ENCODE assay signal across 28 cellular contexts in the genomic region with DNA sequence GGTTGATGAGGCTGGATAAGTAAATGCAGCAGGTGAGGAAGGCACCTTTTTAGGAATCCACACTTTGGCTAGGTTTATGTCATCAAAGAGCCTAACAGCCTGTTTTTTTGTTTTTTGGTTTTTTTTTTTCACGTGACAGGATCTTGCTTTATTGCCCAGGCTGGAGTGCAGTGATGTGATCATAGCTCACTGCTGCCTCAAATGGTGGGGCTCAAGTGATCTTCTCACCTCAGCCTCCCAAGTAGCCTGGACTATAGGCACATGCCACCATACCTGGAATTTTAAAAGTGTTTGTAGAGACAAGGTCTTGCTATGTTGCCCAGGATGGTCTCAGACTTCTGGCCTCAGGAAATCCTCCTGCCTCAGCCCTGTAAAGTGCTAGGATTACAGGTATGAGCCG.
"Had no signal": no experiment of that assay in that cellular context is flagged by ENCODE, and none has a peak within 500 bp of the region (broad histone marks: within the 10 kb centered on the region; RNA-seq: fewer than 3 reads in every experiment).

No MANE protein-coding gene starts in this region.

- H2AFZ ChIP-seq: neural progenitor cell, parathyroid adenoma had no signal

- H3K4me1 ChIP-seq: neural progenitor cell, psoas muscle, spleen, suprapubic skin, testis, tibial artery, transverse colon, upper lobe of right lung, uterus had no signal

- H3K36me3 ChIP-seq: neural progenitor cell, ovary, spleen, suprapubic skin, tibial artery, transverse colon, upper lobe of right lung, uterus had no signal

- H3K27ac ChIP-seq: neural progenitor cell, ovary, parathyroid adenoma, psoas muscle, skin epidermis, spleen, suprapubic skin, testis, tibial artery, transverse colon, upper lobe of right lung, uterus had no signal

- H3K9ac ChIP-seq: neural progenitor cell, parathyroid adenoma had no signal

- H3K9me3 ChIP-seq: ovary, psoas muscle, spleen, suprapubic skin, testis, tibial artery, transverse colon, upper lobe of right lung, uterus had no signal

- H3K79me2 ChIP-seq: parathyroid adenoma had no signal

- H3K4me2 ChIP-seq: neural progenitor cell, smooth muscle cell had no signal

- H3K4me3 ChIP-seq: neural progenitor cell, ovary, psoas muscle, skin epidermis, smooth muscle cell, spleen, suprapubic skin, testis, tibial artery, transverse colon, upper lobe of right lung, uterus had no signal

- H3K27me3 ChIP-seq: neural progenitor cell, ovary, spleen, testis, upper lobe of right lung had no signal

- DNase-seq: natural killer cell; occipital lobe; ovary; posterior cingulate gyrus; psoas muscle; right cardiac atrium; spleen; stimulated activated CD4-positive, alpha-beta T cell treated with anti-CD3 and anti-CD28 coated beads, Interleukin-12 subunit alpha, Interleukin-12 subunit beta, amount 100 ng/mL, for 4 hours; stimulated activated CD4-positive, alpha-beta T cell treated with anti-CD3 and anti-CD28 coated beads, Interleukin-1b, Interleukin-23, amount 100 ng/mL, for 48 hours; stimulated activated CD4-positive, alpha-beta T cell treated with anti-CD3 and anti-CD28 coated beads, Interleukin-4, amount 100 ng/mL, for 1 hour; stimulated activated CD4-positive, alpha-beta T cell treated with anti-CD3 and anti-CD28 coated beads, Interleukin-4, amount 100 ng/mL, for 4 hours; stimulated activated CD8-positive, alpha-beta memory T cell treated with anti-CD3 and anti-CD28 coated beads, Interleukin-4, amount 100 ng/mL, for 48 hours; stimulated activated naive CD4-positive, alpha-beta T cell; stimulated activated naive CD8-positive, alpha-beta T cell treated with anti-CD3 and anti-CD28 coated beads, Interleukin-15, amount 100 ng/mL, for 72 hours; stimulated activated naive CD8-positive, alpha-beta T cell treated with anti-CD3 and anti-CD28 coated beads, Interleukin-15, Interleukin-2, amounts not matched to agents 100 U/mL and 50 U/mL, for 24 hours; substantia nigra; testis; tibial artery; transverse colon; upper lobe of right lung; uterus had no signal

- ATAC-seq: natural killer cell; psoas muscle; right cardiac atrium; sciatic nerve; stimulated activated memory B cell treated with anti-CD40 and anti-IgM and Interleukin-4, amounts not matched to agents 10 μg/mL and 1 μg/mL and 100 μg/mL, for 72 hours; stimulated activated naive CD8-positive, alpha-beta T cell treated with anti-CD3 and anti-CD28 coated beads, Interleukin-15, amount 100 ng/mL, for 72 hours; stimulated activated naive CD8-positive, alpha-beta T cell treated with anti-CD3 and anti-CD28 coated beads, Interleukin-15, Interleukin-2, amounts not matched to agents 100 U/mL and 50 U/mL, for 24 hours; upper lobe of right lung had no signal
